19 cellular contexts compared by ENCODE assay signal in genomic region chr16:26335236-26335809, GRCh38.
DNase-seq lines count a peak whose midpoint lies in the region; ATAC-seq, FAIRE-seq and TF ChIP-seq lines count a peak whose summit lies in the region.
"Had no signal": no experiment of that assay in that cellular context is flagged by ENCODE, and none has a peak within 500 bp of the region (broad histone marks: within the 10 kb centered on the region; RNA-seq: fewer than 3 reads in every experiment).

No MANE protein-coding gene starts in this region.

- no peaks in the 10 kb centered on the region for H4K20me1 ChIP-seq in HepG2 (ENCODE audit: insufficient read depth, low read length)
- no peaks in the 10 kb centered on the region for H4K20me1 ChIP-seq in OCI-LY3 (ENCODE audit: insufficient read depth, low read length)
- H4K20me1 ChIP-seq: BLaER1 had no signal

- H3K27ac ChIP-seq in liver (ENCODE audit: low read depth in 1 of 2, low read length in 2 of 2): no peak overlapping the region
- H3K27ac ChIP-seq in HepG2 (ENCODE audit: extremely low read length, insufficient read depth, low read length): no peak overlapping the region
- no peak overlapping the region for H3K27ac ChIP-seq in OCI-LY3 (ENCODE audit: low read length)
- no peak overlapping the region for H3K27ac ChIP-seq in right lobe of liver
- H3K27ac ChIP-seq: BLaER1, GM23248 had no signal

- no peak overlapping the region for H2AFZ ChIP-seq in HepG2 (ENCODE audit: low read length)
- H2AFZ ChIP-seq in OCI-LY3 (ENCODE audit: low read depth, low read length): no peak overlapping the region
- H2AFZ ChIP-seq: GM23248 had no signal

- CTCF ChIA-PET in HepG2 (lab: Yijun Ruan, JAX; ENCODE audit: low intra/inter-chr PET ratio, low total read pairs): no interaction called here

- POLR2A ChIA-PET in HepG2 (lab: Yijun Ruan, JAX): no interaction called here

- H3K27me3 ChIP-seq in liver (ENCODE audit: control insufficient read depth in 4 of 4, insufficient read depth in 4 of 4, low read length in 3 of 4): no peaks in the 10 kb centered on the region
- no peaks in the 10 kb centered on the region for H3K27me3 ChIP-seq in HepG2 (ENCODE audit: control insufficient read depth in 1 of 2, insufficient read depth in 2 of 2, low read length in 2 of 2)
- no peaks in the 10 kb centered on the region for H3K27me3 ChIP-seq in OCI-LY3 (ENCODE audit: low read depth, low read length)
- H3K27me3 ChIP-seq in right lobe of liver: no peaks in the 10 kb centered on the region
- H3K27me3 ChIP-seq: BLaER1 had no signal

- no peak overlapping the region for H3K4me2 ChIP-seq in HepG2 (ENCODE audit: low read depth, low read length)
- H3K4me2 ChIP-seq in OCI-LY3 (ENCODE audit: low read length): peak overlapping the region; percentile 50
- H3K4me2 ChIP-seq: BLaER1 had no signal

- TF ChIP-seq RAD21 in liver (IDR thresholded peaks at IDR 0.05) (no peak), HepG2 (CRISPR knock-in tag; IDR thresholded peaks at IDR 0.05) (no peak)

- WGBS in liver: 32% methylated on average over 6 of the region's 6 CpGs
- 4% methylated on average over 6 of the region's 6 CpGs for WGBS in HepG2 (ENCODE audit: low lambda C conversion rate)
- 11% methylated on average over 6 of the region's 6 CpGs for WGBS in right lobe of liver (ENCODE audit: insufficient coverage, low coverage, low lambda C conversion rate, missing lambda C conversion rate)

- H3K9me3 ChIP-seq in liver (ENCODE audit: control insufficient read depth in 4 of 4, low read length in 3 of 4) (no peaks in the 10 kb centered on the region), HepG2 (ENCODE audit: low read length) (no peaks in the 10 kb centered on the region), OCI-LY3 (ENCODE audit: insufficient read depth, low read length) (no peaks in the 10 kb centered on the region), right lobe of liver (no peaks in the 10 kb centered on the region)
- H3K9me3 ChIP-seq: BLaER1, HAP-1 had no signal

- H3K36me3 ChIP-seq in liver (ENCODE audit: control insufficient read depth in 4 of 4, insufficient read depth in 3 of 4, low read depth in 1 of 4, low read length in 3 of 4): no peaks in the 10 kb centered on the region
- no peaks in the 10 kb centered on the region for H3K36me3 ChIP-seq in HepG2 (replicated peaks in 1 of 2; ENCODE audit: control insufficient read depth in 1 of 2, insufficient read depth in 2 of 2, low read length in 2 of 2)
- no peaks in the 10 kb centered on the region for H3K36me3 ChIP-seq in OCI-LY3 (replicated peaks; ENCODE audit: low read depth, low read length)
- no peaks in the 10 kb centered on the region for H3K36me3 ChIP-seq in right lobe of liver
- H3K36me3 ChIP-seq: BLaER1, HAP-1 had no signal

- FAIRE-seq in HepG2 (lab: Jason Lieb, UNC): no peak
- FAIRE-seq: GM12878 had no signal

- no TSS peak for BruUV-seq in HepG2 (replicated peaks; lab: Mats Ljungman, UMichigan)

- peak overlapping the region; percentile 10 to 57 (median 50) for H3K4me3 ChIP-seq in liver (ENCODE audit: low read depth in 1 of 3, low read length in 3 of 3)
- no peak overlapping the region for H3K4me3 ChIP-seq in HepG2 (replicated peaks in 1 of 3; ENCODE audit: insufficient read depth in 1 of 3, low read depth in 2 of 3, low read length in 3 of 3)
- H3K4me3 ChIP-seq in OCI-LY3 (ENCODE audit: low read length): 0 out of 2 replicates have a peak overlapping the region, but pooled peaks have one; percentile 13
- peak overlapping the region; percentile 21 to 46 (median 41) for H3K4me3 ChIP-seq in right lobe of liver
- H3K4me3 ChIP-seq: BLaER1, GM12878, GM23248, HAP-1 had no signal

- H3K4me1 ChIP-seq in liver (ENCODE audit: control insufficient read depth in 4 of 4, insufficient read depth in 4 of 4, low read length in 3 of 4): peaks cover 2 to 24% (median 23%) of the 10 kb centered on the region in 4 donors
- peaks cover 10% of the 10 kb centered on the region for H3K4me1 ChIP-seq in HepG2 (ENCODE audit: insufficient read depth, low read length)
- H3K4me1 ChIP-seq in OCI-LY3 (ENCODE audit: low read length): peaks cover 26% of the 10 kb centered on the region
- H3K4me1 ChIP-seq in right lobe of liver: peaks cover 0 to 18% (median 3%) of the 10 kb centered on the region in 4 donors
- H3K4me1 ChIP-seq: HAP-1 had no signal

- TF ChIP-seq CTCF in liver (IDR thresholded peaks at IDR 0.05; ENCODE audit: low read depth, low read length, missing input control): no peak
- TF ChIP-seq CTCF in HepG2 (CRISPR knock-in tag; IDR thresholded peaks at IDR 0.05): no peak
- no peak for TF ChIP-seq CTCF in OCI-LY3 (IDR thresholded peaks at IDR 0.05; ENCODE audit: low read depth, low read length)
- TF ChIP-seq CTCF in right lobe of liver (IDR thresholded peaks at IDR 0.05): no peak

- intact Hi-C loops in HepG2 (cut with micrococcal nuclease; ENCODE audit: unreplicated experiment) (no loop called here), right lobe of liver (cut with DNase I) (no loop called here)

- TF ChIP-seq EP300 in HepG2 (IDR thresholded peaks at IDR 0.05; ENCODE audit: low read depth in 2 of 2, low read length in 2 of 2) (no peak), HepG2 (CRISPR knock-in tag; IDR thresholded peaks at IDR 0.05; ENCODE audit: borderline replicate concordance) (no peak)

- H3K9ac ChIP-seq in liver (ENCODE audit: low read depth in 1 of 2, low read length in 2 of 2): no peak overlapping the region
- H3K9ac ChIP-seq in HepG2 (ENCODE audit: insufficient read depth, low read depth, low read length): no peak overlapping the region
- H3K9ac ChIP-seq in OCI-LY3 (ENCODE audit: low read length): no peak overlapping the region
- H3K9ac ChIP-seq: BLaER1, GM23248 had no signal

- no peaks in the 10 kb centered on the region for H3K79me2 ChIP-seq in HepG2 (ENCODE audit: insufficient read depth, low read length)
- no peaks in the 10 kb centered on the region for H3K79me2 ChIP-seq in OCI-LY3 (ENCODE audit: low read length)

- in situ Hi-C loops in HepG2 (cut with HindIII; ENCODE audit: extremely low pct_ligation_motif_present, low pct_unique_long_range_greater_than_20kb): no loop called here

- TF ChIP-seq POLR2A in HepG2 (IDR thresholded peaks at IDR 0.05; ENCODE audit: insufficient read depth in 1 of 2, low read depth in 2 of 2, low read length in 2 of 2) (no peak), right lobe of liver (IDR thresholded peaks at IDR 0.05) (no peak)

- ATAC-seq in HepG2: no peak
- ATAC-seq in right lobe of liver: peak; percentile 52 to 87 (median 56)
- ATAC-seq: GM12878 had no signal

- DNase-seq in HepG2 (ENCODE audit: low spot score) (no peak), right lobe of liver (no peak), NCI-H526 (lab: John Stamatoyannopoulos, UW) (no peak), HT-29 (ENCODE audit: low spot score) (no peak)
- DNase-seq in activated naive CD4-positive, alpha-beta T cell (lab: John Stamatoyannopoulos, UW): no peak
- DNase-seq: 8988T; CD4-positive, CD25-positive, alpha-beta regulatory T cell; CD8-positive, alpha-beta memory T cell; COR-L47; DMS 273 treated with DMSO at 0.1 percent for 48 hours; DMS53; DND-41; EL; GM23248 had no signal

TF ChIP-seq in liver, 16 proteins besides CTCF, POLR2A, EP300 and RAD21 (continues in another document):
- no peak for TF ChIP-seq GABPA (IDR thresholded peaks at IDR 0.05 in 1 of 2, conservative IDR thresholded peaks at IDR 0.05 in 1 of 2)
- no peak for TF ChIP-seq HNF4A (conservative IDR thresholded peaks at IDR 0.05)
- TF ChIP-seq EGR1 (IDR thresholded peaks at IDR 0.05; ENCODE audit: low read depth in 2 of 2): no peak
- no peak for TF ChIP-seq RXRA (IDR thresholded peaks at IDR 0.05)
- TF ChIP-seq TAF1 (conservative IDR thresholded peaks at IDR 0.05): no peak
- no peak for TF ChIP-seq FOXA1 (IDR thresholded peaks at IDR 0.05)
- TF ChIP-seq JUND (IDR thresholded peaks at IDR 0.05): no peak
- TF ChIP-seq MAX (IDR thresholded peaks at IDR 0.05): no peak
- TF ChIP-seq NR2F2 (IDR thresholded peaks at IDR 0.05): no peak
- no peak for TF ChIP-seq HNF4G (IDR thresholded peaks at IDR 0.05)
- TF ChIP-seq ATF3 (IDR thresholded peaks at IDR 0.05): no peak

TF ChIP-seq in HepG2, 621 proteins besides CTCF, POLR2A, EP300 and RAD21 (continues in another document):
- TF ChIP-seq ZNF746 (CRISPR knock-in tag; IDR thresholded peaks at IDR 0.05): no peak
- TF ChIP-seq ZNF253 (CRISPR knock-in tag; IDR thresholded peaks at IDR 0.05; ENCODE audit: borderline replicate concordance): no peak
- TF ChIP-seq U2AF2 (IDR thresholded peaks at IDR 0.05; ENCODE audit: low read depth, low read length): no peak
- TF ChIP-seq POLR2G (IDR thresholded peaks at IDR 0.05; ENCODE audit: low read depth, low read length): no peak
- TF ChIP-seq TAF1 (CRISPR knock-in tag; IDR thresholded peaks at IDR 0.05): no peak
- TF ChIP-seq U2AF1 (optimal IDR thresholded peaks at IDR 0.05; ENCODE audit: low read depth, low read length): no peak
- TF ChIP-seq ZNF652 (CRISPR knock-in tag; IDR thresholded peaks at IDR 0.05; ENCODE audit: borderline replicate concordance, low read depth): no peak

Comparison
In these comparisons a context has a peak if more than half of its experiments do, and no peak if none do; other contexts are left out.
1. H3K4me3 ChIP-seq: peak in liver (3 of 3), OCI-LY3 (single experiment) and right lobe of liver (3 of 3); none in HepG2 (0 of 3).